ENCODE assay signal across 1 cellular context in genomic region chr3:128487813-128488635, GRCh38.
A peak's percentile ranks its signal among the peaks of the same experiment; 100 is the strongest.
TF ChIP-seq lines count a peak whose summit lies in the region.

No MANE protein-coding gene starts in this region.

TF ChIP-seq in GM12878, 131 proteins besides CTCF, POLR2A, EP300 and RAD21 (continued from another document):
- TF ChIP-seq EGR1 (IDR thresholded peaks at IDR 0.05; ENCODE audit: borderline replicate concordance in 1 of 2, low read depth in 2 of 2, low read length in 2 of 2), result no peak
- no peak for TF ChIP-seq RELB (IDR thresholded peaks at IDR 0.05; ENCODE audit: low read depth)
- TF ChIP-seq IKZF2 (IDR thresholded peaks at IDR 0.05), result no peak
- no peak for TF ChIP-seq ZNF687 (IDR thresholded peaks at IDR 0.05)
- TF ChIP-seq TCF12 (IDR thresholded peaks at IDR 0.05; ENCODE audit: low read depth, low read length), result peak; percentile 32; the same call in 1 of the 2 replicates
- TF ChIP-seq ZSCAN29 (IDR thresholded peaks at IDR 0.05), result no peak
- TF ChIP-seq PBX3 (IDR thresholded peaks at IDR 0.05; ENCODE audit: insufficient replicate concordance, low read depth, low read length), result no peak
